11 cellular contexts compared by ENCODE assay signal in genomic region chr14:50399251-50400032, GRCh38. TPM values are rescaled to one million over a fixed set of nuclear protein-coding genes. Genes with fewer than 3 reads are reported as not detected.
A peak's percentile ranks its signal among the peaks of the same experiment; 100 is the strongest.
DNase-seq lines count a peak whose midpoint lies in the region; ATAC-seq and TF ChIP-seq lines count a peak whose summit lies in the region.
"Had no signal": no experiment of that assay in that cellular context is flagged by ENCODE, and none has a peak within 500 bp of the region (broad histone marks: within the 10 kb centered on the region; RNA-seq: fewer than 3 reads in every experiment).

No MANE protein-coding gene starts in this region.

- H3K79me2 ChIP-seq in H9 (ENCODE audit: insufficient read depth, low read length) = no peaks in the 10 kb centered on the region

- H3K4me1 ChIP-seq in prostate gland (replicated peaks) (no peaks in the 10 kb centered on the region), H9 (ENCODE audit: insufficient read depth, low read length) (peaks cover 6% of the 10 kb centered on the region; the same call in 1 of the 2 replicates)

- peak overlapping the region in 1 of 2 donors; percentile 38 for H3K27ac ChIP-seq in prostate gland
- no peak overlapping the region for H3K27ac ChIP-seq in H9 (ENCODE audit: insufficient read length, low read depth, low read length)

- no peak overlapping the region for H2BK12ac ChIP-seq in H9 (ENCODE audit: insufficient read length, low read depth, low read length)

- no peak overlapping the region for H3K9ac ChIP-seq in H9 (ENCODE audit: extremely low read depth, insufficient read length, low read length)

- TF ChIP-seq POLR2A in prostate gland (IDR thresholded peaks at IDR 0.05) = no peak

- no peak overlapping the region for H3K18ac ChIP-seq in H9 (ENCODE audit: insufficient read length, low read depth, low read length)

- intact Hi-C loops in prostate gland (cut with DNase I) = loop anchor here (5.0 kb wide), 2 partner anchors 57 to 77 kb away; no protein-coding TSS in a partner anchor

- H2AK5ac ChIP-seq in H9 (ENCODE audit: insufficient read length, low read length) = no peak overlapping the region

- H3K36me3 ChIP-seq in prostate gland = no peaks in the 10 kb centered on the region

- H3K9me3 ChIP-seq in prostate gland = no peaks in the 10 kb centered on the region
- H3K9me3 ChIP-seq in H9 (ENCODE audit: control insufficient read depth, low read depth, low read length) = no peaks in the 10 kb centered on the region

- no peaks in the 10 kb centered on the region for H4K20me1 ChIP-seq in H9 (ENCODE audit: control insufficient read depth, insufficient read depth, insufficient read length)

- no peak overlapping the region for H4K8ac ChIP-seq in H9 (replicated peaks; ENCODE audit: insufficient read length, low read depth, low read length)

- H3K4me3 ChIP-seq in choroid plexus epithelial cell (ENCODE audit: low read depth, low read length) (no peak overlapping the region), prostate gland (no peak overlapping the region)

- H3K4me1 Mint-ChIP-seq in H9 = peaks cover 21 to 39% of the 10 kb centered on the region in 2 experiments

- H3K27me3 ChIP-seq in prostate gland (replicated peaks; ENCODE audit: insufficient read depth) (no peaks in the 10 kb centered on the region), H9 (ENCODE audit: insufficient read depth, low read length) (no peaks in the 10 kb centered on the region; the same call in 1 of the 2 replicates)

- no peak overlapping the region for H3K27ac Mint-ChIP-seq in H9
- H3K27ac Mint-ChIP-seq: activated naive CD8-positive, alpha-beta T cell treated with anti-CD3 and anti-CD28 coated beads, Interleukin-2, amount 50 U/mL, for 24 hours; natural killer cell treated with Interleukin-12 subunit alpha and Interleukin-12 subunit beta and Interleukin-15 and Interleukin-18, amount 100 ng/mL, for 72 hours had no signal

- no peak overlapping the region for H2BK20ac ChIP-seq in H9 (ENCODE audit: low read depth, low read length, poor library complexity, severe bottlenecking)

- H2AFZ ChIP-seq in H9 (ENCODE audit: low read length) = no peak overlapping the region

- H3K4me2 ChIP-seq in H9 (ENCODE audit: insufficient read depth, insufficient read length, low read length) = no peak overlapping the region

- H2BK15ac ChIP-seq in H9 (ENCODE audit: low read depth, low read length) = no peak overlapping the region

- no peaks in the 10 kb centered on the region; a peak in 1 of 5 replicates for H3K9me3 Mint-ChIP-seq in H9
- H3K9me3 Mint-ChIP-seq: activated naive CD8-positive, alpha-beta T cell treated with anti-CD3 and anti-CD28 coated beads, Interleukin-2, amount 50 U/mL, for 24 hours; natural killer cell treated with Interleukin-12 subunit alpha and Interleukin-12 subunit beta and Interleukin-15 and Interleukin-18, amount 100 ng/mL, for 72 hours had no signal

- 43% methylated on average over 6 of the region's 6 CpGs for WGBS in prostate gland
- no CpG with 5 or more reads among the region's 6 CpGs for WGBS in H9 (ENCODE audit: extremely low coverage, insufficient read length, low lambda C conversion rate)

- no peak overlapping the region for H3K23ac ChIP-seq in H9 (ENCODE audit: insufficient read length, low read depth, low read length)

- peaks cover 39% of the 10 kb centered on the region for H3K27me3 Mint-ChIP-seq in H9 (ENCODE audit: low read depth)

- no peak overlapping the region for H2BK120ac ChIP-seq in H9 (ENCODE audit: low read depth, low read length, poor library complexity, severe bottlenecking)

- DNase-seq in Daoy (ENCODE audit: low read depth) (peak; percentile 55), NCI-H345 (lab: John Stamatoyannopoulos, UW) (peak; percentile 12), choroid plexus epithelial cell (ENCODE audit: low read depth) (peak; percentile 37), prostate gland (ENCODE audit: low spot score) (peak; percentile 69), H9 (no peak), NCI-H1092 (lab: John Stamatoyannopoulos, UW) (no peak), mucosa of gallbladder (ENCODE audit: low spot score) (no peak)
- DNase-seq: activated naive CD8-positive, alpha-beta T cell treated with anti-CD3 and anti-CD28 coated beads, Interleukin-2, amount 50 U/mL, for 24 hours; NCI-H2081 had no signal

- no peak for TF ChIP-seq CTCF in choroid plexus epithelial cell (conservative IDR thresholded peaks at IDR 0.05; ENCODE audit: low read depth, low read length)
- TF ChIP-seq CTCF in prostate gland (IDR thresholded peaks at IDR 0.05) = no peak
- TF ChIP-seq CTCF in H9 (conservative IDR thresholded peaks at IDR 0.05) = no peak

- peaks cover 0 to 3% (median 0%) of the 10 kb centered on the region in 3 experiments; a peak in 2 of 7 replicates for H3K36me3 Mint-ChIP-seq in H9 (ENCODE audit: insufficient read depth in 1 of 3, low read depth in 3 of 3)
- H3K36me3 Mint-ChIP-seq: natural killer cell treated with Interleukin-12 subunit alpha and Interleukin-12 subunit beta and Interleukin-15 and Interleukin-18, amount 100 ng/mL, for 72 hours had no signal

- no peak overlapping the region for H2BK5ac ChIP-seq in H9 (ENCODE audit: insufficient read length, low read length)

- H4K91ac ChIP-seq in H9 (ENCODE audit: insufficient read length, low read depth, low read length) = no peak overlapping the region

- H3K4me3 Mint-ChIP-seq in H9 = no peak overlapping the region
- H3K4me3 Mint-ChIP-seq: activated naive CD8-positive, alpha-beta T cell treated with anti-CD3 and anti-CD28 coated beads, Interleukin-2, amount 50 U/mL, for 24 hours; natural killer cell treated with Interleukin-12 subunit alpha and Interleukin-12 subunit beta and Interleukin-15 and Interleukin-18, amount 100 ng/mL, for 72 hours had no signal

- H3K56ac ChIP-seq in H9 (ENCODE audit: insufficient read length, low read depth, low read length) = no peak overlapping the region

- no peak overlapping the region for H4K5ac ChIP-seq in H9 (ENCODE audit: insufficient read length, low read depth, low read length)

- H3T11ph ChIP-seq in H9 (ENCODE audit: low read length) = no peak overlapping the region

- H3K79me1 ChIP-seq in H9 (ENCODE audit: insufficient read depth, low read depth, low read length, poor library complexity, severe bottlenecking) = no peaks in the 10 kb centered on the region

- ATAC-seq in GM18520 (IDR thresholded peaks at IDR 0.05; ENCODE audit: unreplicated experiment) = no peak
- ATAC-seq: activated naive CD8-positive, alpha-beta T cell treated with anti-CD3 and anti-CD28 coated beads, Interleukin-2, amount 50 U/mL, for 24 hours; natural killer cell treated with Interleukin-12 subunit alpha and Interleukin-12 subunit beta and Interleukin-15 and Interleukin-18, amount 100 ng/mL, for 72 hours had no signal

- H3K4ac ChIP-seq in H9 (ENCODE audit: low read depth, low read length) = no peak overlapping the region

- peaks cover 10% of the 10 kb centered on the region for H3K23me2 ChIP-seq in H9 (ENCODE audit: insufficient read length, low read depth, low read length, poor library complexity, severe bottlenecking)

- no peak overlapping the region for H3K14ac ChIP-seq in H9 (ENCODE audit: insufficient read depth, low read length)

RNA-seq across cellular contexts. Expression of gene CDKL1, which starts 2.8 kb away (rescaled TPM):
- 2.5 and 4.7 TPM in 2 replicates for total RNA-seq in Daoy (2014; rRNA removed; shearing (Covaris generic))
- total RNA-seq in prostate gland (10 to 100 TPM in 1 of 2 donors, 1 to 10 TPM in 1; 3.4 to 18.5 TPM), H9 (2021) (0.72 and 1.8 TPM in 2 replicates), mucosa of gallbladder (9.4 TPM)

Comparison
In these comparisons a context has a peak if more than half of its experiments do, and no peak if none do; other contexts are left out.
1. DNase-seq: peak in Daoy (single experiment), NCI-H345 (single experiment), choroid plexus epithelial cell (single experiment) and prostate gland (single experiment); none in H9 (single experiment), NCI-H1092 (single experiment) and mucosa of gallbladder (single experiment).